In genomic region chr12:4858385-4858784, GRCh38 we compare ENCODE assay signal across 9 cellular contexts. TPM values are rescaled to one million over a fixed set of nuclear protein-coding genes. Genes with fewer than 3 reads are reported as not detected.
DNase-seq lines count a peak whose midpoint lies in the region; ATAC-seq, FAIRE-seq and TF ChIP-seq lines count a peak whose summit lies in the region.
"Had no signal": no experiment of that assay in that cellular context is flagged by ENCODE, and none has a peak within 500 bp of the region (broad histone marks: within the 10 kb centered on the region; RNA-seq: fewer than 3 reads in every experiment).

No MANE protein-coding gene starts in this region.

- peaks cover 17 to 28% of the 10 kb centered on the region in 2 donors for H3K27me3 Mint-ChIP-seq in T-cell

- H3K27ac Mint-ChIP-seq in T-cell: no peak overlapping the region
- H3K27ac Mint-ChIP-seq: activated CD4-positive, alpha-beta memory T cell treated with anti-CD3 and anti-CD28 coated beads for 36 hours had no signal

- ATAC-seq in T-cell (replicated peaks in 1 of 4) (peak in 1 of 4 experiments; percentile 7), HG02759 (IDR thresholded peaks at IDR 0.05; ENCODE audit: unreplicated experiment) (no peak), GM18505 (IDR thresholded peaks at IDR 0.05; ENCODE audit: unreplicated experiment) (no peak)

- H3K4me1 ChIP-seq in iPS-20b (ENCODE audit: insufficient read depth, low read length) (peaks cover 7% of the 10 kb centered on the region), small intestine (ENCODE audit: control insufficient read depth in 2 of 2, insufficient read depth in 1 of 2, low read depth in 1 of 2, low read length in 1 of 2) (no peaks in the 10 kb centered on the region)

- H3K36me3 Mint-ChIP-seq in T-cell: no peaks in the 10 kb centered on the region
- H3K36me3 Mint-ChIP-seq: activated CD4-positive, alpha-beta memory T cell treated with anti-CD3 and anti-CD28 coated beads for 36 hours had no signal

- H3K36me3 ChIP-seq in iPS-20b (ENCODE audit: insufficient read depth, low read depth, low read length) (no peaks in the 10 kb centered on the region), small intestine (ENCODE audit: control insufficient read depth in 2 of 2, insufficient read depth in 2 of 2, low read length in 2 of 2) (no peaks in the 10 kb centered on the region)

- in situ Hi-C loops in KBM-7 (cut with MboI; ENCODE audit: low pct_unique_long_range_greater_than_20kb, low sequenced_read_pairs): no loop called here

- H3K27me3 ChIP-seq in iPS-20b (ENCODE audit: insufficient read depth, low read length): peaks cover 43% of the 10 kb centered on the region
- peaks cover 0 to 8% of the 10 kb centered on the region in 2 donors for H3K27me3 ChIP-seq in small intestine (ENCODE audit: control insufficient read depth in 2 of 2, insufficient read depth in 2 of 2, low read length in 2 of 2)

- H3K9ac ChIP-seq in iPS-20b (ENCODE audit: low read depth, low read length): no peak overlapping the region

- peaks cover 13 to 17% (median 16%) of the 10 kb centered on the region in 3 donors for H3K4me1 Mint-ChIP-seq in T-cell

- H3K27ac ChIP-seq in iPS-20b (ENCODE audit: low read length) (no peak overlapping the region), small intestine (ENCODE audit: low read depth in 1 of 2, low read length in 1 of 2) (no peak overlapping the region)

- no peak for FAIRE-seq in small intestine (lab: Jason Lieb, UNC)

- CTCF ChIA-PET in T-cell (lab: Charles Lee): interaction anchor here (0.6 to 1.3 kb wide), 4 partner anchors 9 to 98 kb away, joined by 3 to 8 read pairs (median 4); no protein-coding TSS in a partner anchor

- POLR2A ChIA-PET in T-cell (lab: Charles Lee): no interaction called here

- peak; percentile 50 for DNase-seq in NCI-H748 (lab: John Stamatoyannopoulos, UW; ENCODE audit: unreplicated experiment)
- no peak for DNase-seq in NCI-H748 treated with DMSO at 0.1 percent for 48 hours (lab: John Stamatoyannopoulos, UW)
- DNase-seq in T-cell: peak in 1 of 34 experiments; percentile 4
- DNase-seq in small intestine: peak; percentile 11
- DNase-seq in KBM-7: no peak

- no peak for TF ChIP-seq POLR2A in GM18505 (IDR thresholded peaks at IDR 0.05; ENCODE audit: borderline replicate concordance, extremely low read depth, insufficient read depth, insufficient read length)

- H3K4me3 Mint-ChIP-seq in T-cell: peak overlapping the region in 2 of 3 donors; percentile 67 to 76

- WGBS in small intestine, 3 donors: 9 to 22% (median 13%) methylated on average over 9 of the region's 9 CpGs

- no peaks in the 10 kb centered on the region for H3K9me3 Mint-ChIP-seq in T-cell
- H3K9me3 Mint-ChIP-seq: activated CD4-positive, alpha-beta memory T cell treated with anti-CD3 and anti-CD28 coated beads for 36 hours had no signal

- H3K9me3 ChIP-seq in iPS-20b (ENCODE audit: insufficient read depth, low read depth, low read length) (no peaks in the 10 kb centered on the region), small intestine (ENCODE audit: control insufficient read depth, low read depth) (no peaks in the 10 kb centered on the region)

- H3K4me3 ChIP-seq in iPS-20b (ENCODE audit: low read length): peak overlapping the region; percentile 57
- H3K4me3 ChIP-seq in small intestine (ENCODE audit: low read depth in 1 of 2, low read length in 2 of 2): no peak overlapping the region

RNA-seq across cellular contexts. Expression of gene KCNA1, which starts 51.3 kb away (rescaled TPM):
- total RNA-seq in T-cell: not detected
- under 1 TPM in 1 of 3 donors, not detected in 2; 0.01 TPM for polyA plus RNA-seq in small intestine
- total RNA-seq: activated CD4-positive, alpha-beta memory T cell treated with anti-CD3 and anti-CD28 coated beads for 36 hours had no signal

Comparison
In these comparisons a context has a peak if more than half of its experiments do, and no peak if none do; other contexts are left out.
1. DNase-seq: peak in NCI-H748 (single experiment) and small intestine (single experiment); none in NCI-H748 treated with DMSO at 0.1 percent for 48 hours (single experiment) and KBM-7 (single experiment).